ENCODE assay signal across 8 cellular contexts in the genomic region with DNA sequence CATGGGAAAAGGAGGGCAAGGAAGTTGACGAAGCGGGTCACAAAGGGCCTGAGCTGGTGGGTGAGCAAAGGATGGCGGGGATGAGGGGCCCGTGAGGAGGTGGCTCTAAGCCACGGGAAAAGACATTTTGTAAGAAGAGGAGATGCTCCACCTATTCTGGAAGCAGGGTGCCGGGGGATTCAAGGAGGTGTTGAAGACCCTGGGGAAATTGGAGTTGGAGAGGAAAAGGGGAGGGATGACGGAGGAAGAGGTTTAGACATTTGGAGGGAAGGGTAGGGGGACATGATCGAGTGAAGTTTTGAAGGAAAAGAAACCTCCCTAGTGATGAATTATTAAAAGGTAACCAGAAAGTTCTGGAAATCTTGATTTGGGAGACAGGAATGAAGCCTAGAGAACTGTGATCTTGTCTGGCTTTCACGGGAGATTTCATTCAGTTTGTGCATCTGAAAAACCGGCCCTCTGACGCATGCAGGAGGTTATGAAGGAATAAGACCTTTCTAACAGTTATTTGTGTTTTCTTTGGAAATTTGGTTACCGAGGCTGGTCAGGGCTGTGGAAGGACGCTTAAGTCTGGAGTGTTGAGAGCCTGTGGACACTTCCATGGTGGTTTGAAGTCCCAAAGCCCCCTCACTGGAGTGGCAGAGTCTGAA. TPM values are rescaled to one million over a fixed set of nuclear protein-coding genes. Genes with fewer than 3 reads are reported as not detected.
DNase-seq lines count a peak whose midpoint lies in the region; ATAC-seq, FAIRE-seq and TF ChIP-seq lines count a peak whose summit lies in the region.

No MANE protein-coding gene starts in this region.

- 43 to 58% (median 55%) methylated on average over 13 of the region's 13 CpGs for WGBS in small intestine, 3 donors

- no peaks in the 10 kb centered on the region for H3K4me1 ChIP-seq in small intestine (ENCODE audit: control insufficient read depth in 2 of 2, insufficient read depth in 1 of 2, low read depth in 1 of 2, low read length in 1 of 2)

- no peaks in the 10 kb centered on the region for H3K9me3 Mint-ChIP-seq in activated B cell treated with CpG ODN at 0.5 μM for 24 hours

- TF ChIP-seq CTCF in activated B cell treated with CpG ODN at 0.5 μM for 24 hours (IDR thresholded peaks at IDR 0.05) = no peak

- H3K4me3 ChIP-seq in H7 (ENCODE audit: insufficient read depth, low read depth, low read length) = peak overlapping the region; percentile 84
- peak overlapping the region; percentile 87 for H3K4me3 ChIP-seq in iPS-11a (ENCODE audit: low read depth, low read length)
- peak overlapping the region; percentile 43 to 61 for H3K4me3 ChIP-seq in small intestine (ENCODE audit: low read depth in 1 of 2, low read length in 2 of 2)

- no peak overlapping the region for H3K27ac ChIP-seq in small intestine (ENCODE audit: low read depth in 1 of 2, low read length in 1 of 2)

- peaks cover 23% of the 10 kb centered on the region for H3K27me3 Mint-ChIP-seq in activated B cell treated with CpG ODN at 0.5 μM for 24 hours

- peak overlapping the region; percentile 79 for H3K4me3 Mint-ChIP-seq in activated B cell treated with CpG ODN at 0.5 μM for 24 hours

- intact Hi-C loops in activated B cell treated with CpG ODN at 0.5 μM for 24 hours (cut with micrococcal nuclease) = loop anchor here (2.0 kb wide), 2 partner anchors 21 kb away; no protein-coding TSS in a partner anchor

- no peaks in the 10 kb centered on the region for H3K9me3 ChIP-seq in small intestine (ENCODE audit: control insufficient read depth, low read depth)

- POLR2A ChIA-PET in activated B cell treated with CpG ODN at 0.5 μM for 24 hours (lab: Charles Lee) = interaction anchor here (0.5 kb wide), 1 partner anchor 30 kb away, joined by 6 read pairs; no protein-coding TSS in a partner anchor

- H3K27me3 ChIP-seq in H7 (ENCODE audit: control insufficient read depth, insufficient read depth, low read length) (peaks cover 16% of the 10 kb centered on the region), small intestine (ENCODE audit: control insufficient read depth in 2 of 2, insufficient read depth in 2 of 2, low read length in 2 of 2) (peaks cover 6 to 8% of the 10 kb centered on the region in 2 donors)

- no peak for FAIRE-seq in small intestine (lab: Jason Lieb, UNC)

- peaks cover 22% of the 10 kb centered on the region for H3K4me1 Mint-ChIP-seq in activated B cell treated with CpG ODN at 0.5 μM for 24 hours

- no peak for DNase-seq in H7
- DNase-seq in activated B cell treated with CpG ODN at 0.5 μM for 24 hours = no peak
- DNase-seq in small intestine = no peak
- DNase-seq in UCSD-AML1 (lab: John Stamatoyannopoulos, UW; ENCODE audit: unreplicated experiment) = no peak

- H3K36me3 ChIP-seq in H7 (replicated peaks; ENCODE audit: control insufficient read depth, insufficient read depth, low read length) (peaks cover 1% of the 10 kb centered on the region; the same call in 1 of the 2 replicates), small intestine (ENCODE audit: control insufficient read depth in 2 of 2, insufficient read depth in 2 of 2, low read length in 2 of 2) (no peaks in the 10 kb centered on the region)

- no peak for ATAC-seq in activated B cell treated with CpG ODN at 0.5 μM for 24 hours (ENCODE audit: low read depth)
- ATAC-seq in GM21737 (IDR thresholded peaks at IDR 0.05; ENCODE audit: unreplicated experiment) = no peak
- no peak for ATAC-seq in GM18867 (IDR thresholded peaks at IDR 0.05; ENCODE audit: unreplicated experiment)
- no peak for ATAC-seq in GM21717 (IDR thresholded peaks at IDR 0.05; ENCODE audit: unreplicated experiment)

- CTCF ChIA-PET in activated B cell treated with CpG ODN at 0.5 μM for 24 hours (lab: Charles Lee) = interaction anchor here (1.4 kb wide), 1 partner anchor 26 kb away, joined by 4 read pairs; no protein-coding TSS in a partner anchor

- H3K27ac Mint-ChIP-seq in activated B cell treated with CpG ODN at 0.5 μM for 24 hours = no peak overlapping the region

- H3K36me3 Mint-ChIP-seq in activated B cell treated with CpG ODN at 0.5 μM for 24 hours (ENCODE audit: low read depth) = no peaks in the 10 kb centered on the region

RNA-seq across cellular contexts. Expression of a gene that starts 1.4 kb away (rescaled TPM):
- total RNA-seq in H7 (2014; rRNA removed; shearing (Covaris generic)) = 44.9 and 49.6 TPM in 2 replicates
- total RNA-seq in activated B cell treated with CpG ODN at 0.5 μM for 24 hours = 0.66 and 1.8 TPM in 2 replicates
- 1 to 10 TPM in 1 of 3 donors, under 1 TPM in 1, not detected in 1; 0.54 to 2.5 TPM for polyA plus RNA-seq in small intestine

RNA-seq across cellular contexts. Expression of a gene that starts 35.0 kb away (rescaled TPM):
- 14.2 and 26.9 TPM in 2 replicates for total RNA-seq in H7 (2014; rRNA removed; shearing (Covaris generic))
- total RNA-seq in activated B cell treated with CpG ODN at 0.5 μM for 24 hours = 10.9 and 11.6 TPM in 2 replicates
- 10 to 100 TPM; 18.2 to 25.4 (median 24.4) TPM for polyA plus RNA-seq in small intestine

RNA-seq across cellular contexts. Expression of a gene that starts 45.3 kb away (rescaled TPM):
- 19.7 and 22.1 TPM in 2 replicates for total RNA-seq in H7 (2014; rRNA removed; shearing (Covaris generic))
- 332 and 341 TPM in 2 replicates for total RNA-seq in activated B cell treated with CpG ODN at 0.5 μM for 24 hours
- polyA plus RNA-seq in small intestine = 1 to 10 TPM in 2 of 3 donors, under 1 TPM in 1; 0.67 to 5.9 (median 3.4) TPM

Comparison
In these comparisons a context has a peak if more than half of its experiments do, and no peak if none do; other contexts are left out.
1. RNA of a gene that starts 1.4 kb away (total RNA-seq): 44.9 to 49.6 TPM in H7; 0.66 to 1.8 TPM in activated B cell treated with CpG ODN at 0.5 μM for 24 hours; every median in the first group is over 10 times any median in the second.
2. RNA of a gene that starts 45.3 kb away (total RNA-seq): 332 to 341 TPM in activated B cell treated with CpG ODN at 0.5 μM for 24 hours; 19.7 to 22.1 TPM in H7; every median in the first group is over 10 times any median in the second.
3. Peak in every context shown above with its lines, with median percentiles within 50 percentile points of each other: H3K4me3 ChIP-seq.